ENCODE assay signal across 8 cellular contexts in the genomic region with DNA sequence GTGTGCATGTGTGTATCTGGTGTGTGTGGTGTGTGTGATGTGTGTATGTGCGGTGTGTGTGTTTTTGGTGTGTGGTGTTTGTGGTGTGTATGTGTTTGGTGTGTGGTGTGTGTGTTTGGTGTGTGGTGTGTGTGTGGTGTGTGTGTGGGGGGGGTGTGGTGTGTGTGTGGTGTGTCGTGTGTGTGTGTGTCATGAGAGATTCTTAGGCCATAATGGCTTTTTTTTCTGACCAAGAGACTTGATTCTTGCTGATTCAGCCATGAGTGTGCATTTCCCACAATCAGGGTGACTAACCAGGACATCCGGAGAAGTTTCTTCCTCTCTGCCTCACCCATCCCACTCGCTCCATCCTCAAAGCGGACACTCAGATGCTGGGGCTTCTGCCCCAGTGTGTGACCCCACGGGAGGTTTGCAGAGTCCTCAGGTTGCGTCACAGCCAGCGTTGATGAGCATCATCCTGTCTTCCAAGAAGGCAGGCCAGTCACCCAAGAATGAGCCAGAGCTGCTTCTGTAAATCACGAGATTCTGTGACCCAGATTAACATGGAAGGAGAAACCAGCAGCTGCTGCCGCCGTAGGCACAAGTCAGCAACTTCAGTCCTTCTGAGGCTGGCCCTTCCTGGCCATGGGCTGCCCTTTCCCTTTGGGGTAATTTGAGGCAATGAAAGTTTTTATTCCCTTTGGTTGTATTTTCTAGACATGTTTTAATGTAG.
DNase-seq lines count a peak whose midpoint lies in the region; ATAC-seq and FAIRE-seq lines count a peak whose summit lies in the region.

No MANE protein-coding gene starts in this region.

- peak; percentile 99 for FAIRE-seq in urothelium cell line (lab: Jason Lieb, UNC)

- no peak for ATAC-seq in HG02588 (IDR thresholded peaks at IDR 0.05; ENCODE audit: unreplicated experiment)

- DNase-seq in activated CD4-positive, alpha-beta T cell treated with anti-CD3 and anti-CD28 coated beads for 4 hours: peak; percentile 44 to 51
- DNase-seq in activated CD4-positive, alpha-beta T cell treated with anti-CD3 and anti-CD28 coated beads, Interleukin-2, amount 50 U/mL, for 1 hour: no peak
- peak; percentile 52 to 64 for DNase-seq in activated CD4-positive, alpha-beta T cell treated with anti-CD3 and anti-CD28 coated beads, Interleukin-2, amount 50 U/mL, for 48 hours
- peak; percentile 93 for DNase-seq in fibroblast of the conjunctiva (ENCODE audit: low read depth)
- DNase-seq in non-pigmented ciliary epithelial cell (ENCODE audit: low read depth): peak; percentile 96
- DNase-seq in urothelium cell line (ENCODE audit: low spot score): peak; percentile 80
- no peak for DNase-seq in NCI-H2171 treated with DMSO at 0.1 percent for 48 hours (lab: John Stamatoyannopoulos, UW)

Comparison
In these comparisons a context has a peak if more than half of its experiments do, and no peak if none do; other contexts are left out.
1. DNase-seq: peak in activated CD4-positive, alpha-beta T cell treated with anti-CD3 and anti-CD28 coated beads for 4 hours (2 of 2), activated CD4-positive, alpha-beta T cell treated with anti-CD3 and anti-CD28 coated beads, Interleukin-2, amount 50 U/mL, for 48 hours (2 of 2), fibroblast of the conjunctiva (single experiment), non-pigmented ciliary epithelial cell (single experiment) and urothelium cell line (single experiment); none in activated CD4-positive, alpha-beta T cell treated with anti-CD3 and anti-CD28 coated beads, Interleukin-2, amount 50 U/mL, for 1 hour (single experiment) and NCI-H2171 treated with DMSO at 0.1 percent for 48 hours (single experiment).